1 cellular context compared by ENCODE assay signal in the genomic region with DNA sequence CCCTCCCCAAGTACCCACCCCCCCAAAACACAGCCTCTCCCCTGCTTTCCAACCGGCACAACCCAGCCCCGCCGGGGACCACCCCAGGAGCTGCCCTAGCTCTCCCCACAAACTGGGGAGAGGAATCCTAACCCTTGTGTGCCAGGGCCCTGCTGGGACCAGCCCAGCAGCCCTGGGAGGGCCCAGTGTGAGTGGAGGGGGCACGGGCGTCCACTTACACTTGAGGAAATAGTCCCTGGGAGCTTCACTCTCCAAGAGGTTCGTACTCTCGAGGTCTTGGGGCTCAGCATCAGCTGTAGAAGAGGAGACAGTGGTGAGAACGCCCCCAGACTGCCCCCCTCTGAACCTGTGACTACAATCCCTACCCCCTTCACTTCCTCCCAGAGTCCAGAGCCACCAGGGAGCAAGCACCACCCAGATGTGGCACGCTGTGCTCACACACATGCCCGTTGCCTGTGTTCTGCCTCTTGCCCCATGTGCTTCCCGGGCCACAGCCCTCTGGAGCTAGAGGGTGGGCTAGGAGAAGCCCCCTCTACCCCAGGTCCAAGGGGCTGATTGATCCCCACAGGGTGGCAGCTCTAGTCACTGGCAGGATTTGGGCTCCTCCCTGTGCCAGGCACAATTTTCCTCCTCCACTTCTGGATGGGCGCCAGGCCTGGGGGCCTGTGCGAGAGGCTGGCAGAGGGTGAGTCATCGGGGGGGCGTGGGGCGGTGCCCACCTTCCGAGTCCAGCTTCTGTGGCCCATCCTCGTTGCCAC.
TF ChIP-seq lines count a peak whose summit lies in the region.

No MANE protein-coding gene starts in this region.

TF ChIP-seq in GM12878, 131 proteins besides CTCF, POLR2A, EP300 and RAD21:
- TF ChIP-seq KLF5 (IDR thresholded peaks at IDR 0.05; ENCODE audit: partially characterized antibody) (no peak), SMAD5 (IDR thresholded peaks at IDR 0.05; ENCODE audit: low read depth) (no peak), POLR2AphosphoS5 (IDR thresholded peaks at IDR 0.05; ENCODE audit: low read length) (no peak), SIN3A (IDR thresholded peaks at IDR 0.05; ENCODE audit: low read depth, low read length) (no peak)
